ENCODE assay signal across 18 cellular contexts in the genomic region with DNA sequence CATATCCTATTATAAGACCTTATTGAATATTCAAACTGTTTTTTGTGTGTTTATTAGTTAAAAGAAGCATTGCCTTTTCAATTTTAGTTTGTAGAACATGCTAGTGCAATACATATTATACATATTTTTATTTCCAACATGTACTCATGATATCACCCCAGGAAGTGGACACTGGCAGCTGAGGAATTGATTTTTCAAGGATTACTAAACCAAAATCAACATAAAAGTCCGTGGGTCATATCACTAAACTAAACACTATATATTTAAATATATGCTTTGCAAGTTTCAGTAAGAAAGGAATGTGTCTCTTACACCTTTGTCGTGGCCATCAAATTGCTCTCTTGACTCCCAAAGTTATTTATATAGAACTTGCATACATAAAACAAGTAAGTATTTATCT.
DNase-seq lines count a peak whose midpoint lies in the region; ATAC-seq, FAIRE-seq and TF ChIP-seq lines count a peak whose summit lies in the region.
"Had no signal": no experiment of that assay in that cellular context is flagged by ENCODE, and none has a peak within 500 bp of the region (broad histone marks: within the 10 kb centered on the region; RNA-seq: fewer than 3 reads in every experiment).

No MANE protein-coding gene starts in this region.

- H3K27ac Mint-ChIP-seq in progenitor cell of endocrine pancreas: peak overlapping the region; percentile 47
- H3K27ac Mint-ChIP-seq: CD4-positive, alpha-beta memory T cell; H9; HFFc6; IgD-negative memory B cell had no signal

- no peak for ATAC-seq in HCT116
- peak; percentile 44; the same call in 2 of the 3 replicates for ATAC-seq in HepG2
- ATAC-seq in HG02642 (IDR thresholded peaks at IDR 0.05; ENCODE audit: poor library complexity, unreplicated experiment): no peak
- ATAC-seq in GM21447 (IDR thresholded peaks at IDR 0.05; ENCODE audit: unreplicated experiment): no peak
- ATAC-seq: GM12878 had no signal

- H3K27me3 Mint-ChIP-seq in progenitor cell of endocrine pancreas: no peaks in the 10 kb centered on the region
- H3K27me3 Mint-ChIP-seq: CD4-positive, alpha-beta memory T cell; IgD-negative memory B cell had no signal

- H4K20me1 ChIP-seq in HCT116 (ENCODE audit: insufficient read depth) (no peaks in the 10 kb centered on the region), HepG2 (ENCODE audit: insufficient read depth, low read length) (no peaks in the 10 kb centered on the region)

- BruUV-seq in HCT116 (replicated peaks; lab: Mats Ljungman, UMichigan) (no TSS peak), HepG2 (replicated peaks; lab: Mats Ljungman, UMichigan) (no TSS peak)

- CTCF ChIA-PET in HCT116 (lab: Charles Lee) (no interaction called here), HepG2 (lab: Yijun Ruan, JAX; ENCODE audit: low intra/inter-chr PET ratio, low total read pairs) (no interaction called here)

- no peaks in the 10 kb centered on the region for H3K79me2 ChIP-seq in HCT116 (ENCODE audit: insufficient read depth, low read length)
- no peaks in the 10 kb centered on the region for H3K79me2 ChIP-seq in HepG2 (ENCODE audit: insufficient read depth, low read length)

- H3K36me3 ChIP-seq in HCT116 (ENCODE audit: control insufficient read depth in 1 of 2, insufficient read depth in 2 of 2, low read length in 2 of 2) (no peaks in the 10 kb centered on the region), HepG2 (replicated peaks in 1 of 2; ENCODE audit: control insufficient read depth in 1 of 2, insufficient read depth in 2 of 2, low read length in 2 of 2) (no peaks in the 10 kb centered on the region)
- H3K36me3 ChIP-seq: BE2C had no signal

- no peak overlapping the region for H3K4me3 ChIP-seq in HCT116 (replicated peaks in 1 of 2; ENCODE audit: low read depth in 1 of 2, low read length in 2 of 2)
- H3K4me3 ChIP-seq in HepG2 (replicated peaks in 1 of 3; ENCODE audit: insufficient read depth in 1 of 3, low read depth in 2 of 3, low read length in 3 of 3): no peak overlapping the region
- H3K4me3 ChIP-seq: GM12878 had no signal

- TF ChIP-seq POLR2A in HCT116 (IDR thresholded peaks at IDR 0.05; ENCODE audit: borderline replicate concordance, extremely low read depth, insufficient read depth, insufficient read length) (no peak), HepG2 (IDR thresholded peaks at IDR 0.05; ENCODE audit: insufficient read depth in 1 of 2, low read depth in 2 of 2, low read length in 2 of 2) (no peak)

- TF ChIP-seq EP300 in HepG2 (IDR thresholded peaks at IDR 0.05; ENCODE audit: low read depth in 2 of 2, low read length in 2 of 2) (no peak), HepG2 (CRISPR knock-in tag; IDR thresholded peaks at IDR 0.05; ENCODE audit: borderline replicate concordance) (no peak)

- no peak overlapping the region for H3K9ac ChIP-seq in HCT116 (ENCODE audit: low read length)
- H3K9ac ChIP-seq in HepG2 (ENCODE audit: insufficient read depth, low read depth, low read length): no peak overlapping the region

- TF ChIP-seq CTCF in HCT116 (IDR thresholded peaks at IDR 0.05 in 2 of 3, conservative IDR thresholded peaks at IDR 0.05 in 1 of 3; ENCODE audit: borderline replicate concordance in 1 of 3, insufficient read depth in 1 of 3, low read depth in 2 of 3, low read length in 2 of 3) (no peak), HepG2 (CRISPR knock-in tag; IDR thresholded peaks at IDR 0.05) (no peak), progenitor cell of endocrine pancreas (IDR thresholded peaks at IDR 0.05; ENCODE audit: unreplicated experiment) (no peak)

- H3K9me3 Mint-ChIP-seq in progenitor cell of endocrine pancreas (ENCODE audit: low read depth): peaks cover 13% of the 10 kb centered on the region
- H3K9me3 Mint-ChIP-seq: H9, HFFc6 had no signal

- DNase-seq in HCT116 (ENCODE audit: low read depth, low spot score) (no peak), brain pericyte (ENCODE audit: low read depth, low spot score) (peak; percentile 26), HepG2 (ENCODE audit: low spot score) (no peak), progenitor cell of endocrine pancreas (ENCODE audit: low spot score, unreplicated experiment) (no peak), HTR-8/SVneo (ENCODE audit: insufficient read length, low spot score) (no peak), NCI-H128 (lab: John Stamatoyannopoulos, UW; ENCODE audit: unreplicated experiment) (no peak)
- DNase-seq: BE2C; CD4-positive, alpha-beta memory T cell; DMS79; GOT3; H9; HFFc6 had no signal

- no peaks in the 10 kb centered on the region for H3K9me2 ChIP-seq in HCT116 (ENCODE audit: insufficient read depth)

- peaks cover 10% of the 10 kb centered on the region for H3K4me1 Mint-ChIP-seq in progenitor cell of endocrine pancreas (ENCODE audit: low read depth)
- H3K4me1 Mint-ChIP-seq: H9, IgD-negative memory B cell had no signal

- 5% methylated on average over 2 of the region's 2 CpGs for WGBS in HepG2 (ENCODE audit: low lambda C conversion rate)

- H3K4me3 Mint-ChIP-seq in progenitor cell of endocrine pancreas (ENCODE audit: low read depth): no peak overlapping the region
- H3K4me3 Mint-ChIP-seq: CD4-positive, alpha-beta memory T cell; H9; HFFc6; IgD-negative memory B cell had no signal

- intact Hi-C loops in HCT116 (cut with micrococcal nuclease) (no loop called here), HepG2 (cut with micrococcal nuclease; ENCODE audit: unreplicated experiment) (loop anchor here (10.0 kb wide), 1 partner anchor 1288 kb away; no protein-coding TSS in a partner anchor)

- TF ChIP-seq RAD21 in HCT116 (IDR thresholded peaks at IDR 0.05; ENCODE audit: low read depth) (no peak), HepG2 (CRISPR knock-in tag; IDR thresholded peaks at IDR 0.05) (no peak)

- H3K27me3 ChIP-seq in HCT116 (ENCODE audit: insufficient read depth, low read length) (no peaks in the 10 kb centered on the region), HepG2 (ENCODE audit: control insufficient read depth in 1 of 2, insufficient read depth in 2 of 2, low read length in 2 of 2) (no peaks in the 10 kb centered on the region)
- H3K27me3 ChIP-seq: BE2C had no signal

- no peak for FAIRE-seq in HepG2 (lab: Jason Lieb, UNC)
- FAIRE-seq in HTR-8/SVneo (lab: Jason Lieb, UNC): no peak
- FAIRE-seq: GM12878, GM18507 had no signal

- H3K4me2 ChIP-seq in HCT116 (ENCODE audit: low read length) (no peak overlapping the region), HepG2 (ENCODE audit: low read depth, low read length) (no peak overlapping the region)

- H3K27ac ChIP-seq in HCT116 (ENCODE audit: low read depth, low read length) (no peak overlapping the region), HepG2 (ENCODE audit: extremely low read length, insufficient read depth, low read length) (no peak overlapping the region)
- H3K27ac ChIP-seq: C4-2B had no signal

- in situ Hi-C loops in HepG2 (cut with HindIII; ENCODE audit: extremely low pct_ligation_motif_present, low pct_unique_long_range_greater_than_20kb): no loop called here

- no peaks in the 10 kb centered on the region for H3K36me3 Mint-ChIP-seq in progenitor cell of endocrine pancreas (ENCODE audit: insufficient read depth)
- H3K36me3 Mint-ChIP-seq: CD4-positive, alpha-beta memory T cell; IgD-negative memory B cell had no signal

- RAD21 ChIA-PET in HCT116 (lab: Charles Lee; ENCODE audit: low non-redundant PET in 1 of 2, low total read pairs in 2 of 2, uncharacterized antibody in 2 of 2, unreplicated experiment in 2 of 2): no interaction called here

- H3K4me1 ChIP-seq in HCT116 (ENCODE audit: control insufficient read depth in 1 of 2, insufficient read depth in 2 of 2, low read length in 2 of 2) (no peaks in the 10 kb centered on the region), HepG2 (ENCODE audit: insufficient read depth, low read length) (no peaks in the 10 kb centered on the region)
- H3K4me1 ChIP-seq: BE2C had no signal

- POLR2A ChIA-PET in HCT116 (lab: Charles Lee) (no interaction called here), HepG2 (lab: Yijun Ruan, JAX) (no interaction called here)

- H3K9me3 ChIP-seq in HCT116 (ENCODE audit: control insufficient read depth in 1 of 2, insufficient read depth in 1 of 2, low read depth in 1 of 2, low read length in 2 of 2): no peaks in the 10 kb centered on the region
- H3K9me3 ChIP-seq in HepG2 (ENCODE audit: low read length): peaks cover 84% of the 10 kb centered on the region
- H3K9me3 ChIP-seq: BE2C had no signal

- peak overlapping the region; percentile 27 for H2AFZ ChIP-seq in HCT116 (ENCODE audit: low read depth, low read length, poor library complexity, severe bottlenecking)
- H2AFZ ChIP-seq in HepG2 (ENCODE audit: low read length): no peak overlapping the region

TF ChIP-seq in HCT116, 20 proteins besides CTCF, POLR2A, EP300 and RAD21 (continues in another document):
- TF ChIP-seq FOSL1 (IDR thresholded peaks at IDR 0.05; ENCODE audit: low read depth): no peak

TF ChIP-seq in HepG2, 621 proteins besides CTCF, POLR2A, EP300 and RAD21:
- TF ChIP-seq ZNF775 (CRISPR knock-in tag; IDR thresholded peaks at IDR 0.05; ENCODE audit: borderline replicate concordance): no peak
- TF ChIP-seq GATAD2A (CRISPR knock-in tag; IDR thresholded peaks at IDR 0.05): no peak
- peak; percentile 12; the same call in 1 of the 2 replicates for TF ChIP-seq BCL6 (CRISPR knock-in tag; IDR thresholded peaks at IDR 0.05)
- TF ChIP-seq, protein P1, sequence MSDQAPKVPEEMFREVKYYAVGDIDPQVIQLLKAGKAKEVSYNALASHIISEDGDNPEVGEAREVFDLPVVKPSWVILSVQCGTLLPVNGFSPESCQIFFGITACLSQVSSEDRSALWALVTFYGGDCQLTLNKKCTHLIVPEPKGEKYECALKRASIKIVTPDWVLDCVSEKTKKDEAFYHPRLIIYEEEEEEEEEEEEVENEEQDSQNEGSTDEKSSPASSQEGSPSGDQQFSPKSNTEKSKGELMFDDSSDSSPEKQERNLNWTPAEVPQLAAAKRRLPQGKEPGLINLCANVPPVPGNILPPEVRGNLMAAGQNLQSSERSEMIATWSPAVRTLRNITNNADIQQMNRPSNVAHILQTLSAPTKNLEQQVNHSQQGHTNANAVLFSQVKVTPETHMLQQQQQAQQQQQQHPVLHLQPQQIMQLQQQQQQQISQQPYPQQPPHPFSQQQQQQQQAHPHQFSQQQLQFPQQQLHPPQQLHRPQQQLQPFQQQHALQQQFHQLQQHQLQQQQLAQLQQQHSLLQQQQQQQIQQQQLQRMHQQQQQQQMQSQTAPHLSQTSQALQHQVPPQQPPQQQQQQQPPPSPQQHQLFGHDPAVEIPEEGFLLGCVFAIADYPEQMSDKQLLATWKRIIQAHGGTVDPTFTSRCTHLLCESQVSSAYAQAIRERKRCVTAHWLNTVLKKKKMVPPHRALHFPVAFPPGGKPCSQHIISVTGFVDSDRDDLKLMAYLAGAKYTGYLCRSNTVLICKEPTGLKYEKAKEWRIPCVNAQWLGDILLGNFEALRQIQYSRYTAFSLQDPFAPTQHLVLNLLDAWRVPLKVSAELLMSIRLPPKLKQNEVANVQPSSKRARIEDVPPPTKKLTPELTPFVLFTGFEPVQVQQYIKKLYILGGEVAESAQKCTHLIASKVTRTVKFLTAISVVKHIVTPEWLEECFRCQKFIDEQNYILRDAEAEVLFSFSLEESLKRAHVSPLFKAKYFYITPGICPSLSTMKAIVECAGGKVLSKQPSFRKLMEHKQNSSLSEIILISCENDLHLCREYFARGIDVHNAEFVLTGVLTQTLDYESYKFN (CRISPR knock-in tag; conservative IDR thresholded peaks at IDR 0.05): 0 out of 2 replicates have a peak, but pooled peaks have one; percentile 24
